Comparison of ENCODE assay signal across 1 cellular context in genomic region chr11:118301600-118302195, GRCh38.
TF ChIP-seq lines count a peak whose summit lies in the region.

No MANE protein-coding gene starts in this region.

TF ChIP-seq in K562, 482 proteins besides CTCF, POLR2A, EP300 and RAD21:
- TF ChIP-seq THAP7 (CRISPR knock-in tag; IDR thresholded peaks at IDR 0.05): no peak
